Comparison of ENCODE assay signal across 19 cellular contexts in the genomic region with DNA sequence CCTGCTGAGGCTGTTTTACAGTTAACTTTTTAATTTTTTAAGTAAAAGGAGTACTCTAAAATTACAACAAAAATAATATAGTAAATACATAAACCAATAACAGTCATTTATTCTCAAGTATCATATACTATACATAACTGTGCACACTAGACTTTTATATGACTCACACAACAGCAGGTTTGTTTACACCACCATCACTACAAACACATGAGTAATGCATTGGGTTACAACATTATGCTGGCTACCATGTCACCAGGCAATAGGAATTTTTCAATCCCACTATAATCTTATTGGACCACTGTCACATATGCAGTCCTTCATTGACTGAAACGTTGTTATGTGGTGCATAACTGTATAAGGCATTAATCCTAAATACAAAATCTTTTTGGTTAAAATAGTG. TPM values are rescaled to one million over a fixed set of nuclear protein-coding genes. Genes with fewer than 3 reads are reported as not detected.
DNase-seq lines count a peak whose midpoint lies in the region; ATAC-seq and TF ChIP-seq lines count a peak whose summit lies in the region.
"Had no signal": no experiment of that assay in that cellular context is flagged by ENCODE, and none has a peak within 500 bp of the region (broad histone marks: within the 10 kb centered on the region; RNA-seq: fewer than 3 reads in every experiment).

No MANE protein-coding gene starts in this region.

- no peak for TF ChIP-seq POLR2A in breast epithelium (IDR thresholded peaks at IDR 0.05)
- no peak for TF ChIP-seq POLR2A in uterus (IDR thresholded peaks at IDR 0.05)

- H3K27ac ChIP-seq in breast epithelium = no peak overlapping the region
- no peak overlapping the region for H3K27ac ChIP-seq in uterus
- H3K27ac ChIP-seq: gastroesophageal sphincter had no signal

- H3K27me3 Mint-ChIP-seq in MCF 10A (ENCODE audit: insufficient read depth, unreplicated experiment) = no peaks in the 10 kb centered on the region
- H3K27me3 Mint-ChIP-seq: naive B cell had no signal

- H3K27me3 ChIP-seq in breast epithelium (no peaks in the 10 kb centered on the region), uterus (no peaks in the 10 kb centered on the region)
- H3K27me3 ChIP-seq: gastroesophageal sphincter had no signal

- H3K36me3 Mint-ChIP-seq in MCF 10A (ENCODE audit: insufficient read depth, unreplicated experiment) = no peaks in the 10 kb centered on the region

- H3K4me3 ChIP-seq in breast epithelium = no peak overlapping the region
- H3K4me3 ChIP-seq in uterus = no peak overlapping the region
- H3K4me3 ChIP-seq: gastroesophageal sphincter, GM12878 had no signal

- intact Hi-C loops in MCF 10A (cut with micrococcal nuclease) = no loop called here
- intact Hi-C loops in breast epithelium (cut with DNase I; ENCODE audit: low total_unique reads) = no loop called here
- intact Hi-C loops in uterus (cut with DNase I; ENCODE audit: low total_unique reads) = no loop called here

- H3K9me3 Mint-ChIP-seq in MCF 10A (ENCODE audit: unreplicated experiment) = no peaks in the 10 kb centered on the region
- H3K9me3 Mint-ChIP-seq: naive B cell had no signal

- H3K4me1 ChIP-seq in breast epithelium = no peaks in the 10 kb centered on the region
- H3K4me1 ChIP-seq in uterus = no peaks in the 10 kb centered on the region

- no peaks in the 10 kb centered on the region for H3K36me3 ChIP-seq in breast epithelium
- no peaks in the 10 kb centered on the region for H3K36me3 ChIP-seq in uterus

- POLR2A ChIA-PET in MCF 10A (lab: Yijun Ruan, JAX) = no interaction called here

- TF ChIP-seq CTCF in MCF 10A (IDR thresholded peaks at IDR 0.05; ENCODE audit: unreplicated experiment) = no peak
- TF ChIP-seq CTCF in breast epithelium (IDR thresholded peaks at IDR 0.05) = no peak
- TF ChIP-seq CTCF in uterus (IDR thresholded peaks at IDR 0.05) = no peak

- H3K4me1 Mint-ChIP-seq in MCF 10A (ENCODE audit: insufficient read depth, unreplicated experiment) = no peaks in the 10 kb centered on the region

- DNase-seq in MCF 10A (ENCODE audit: unreplicated experiment) (peak; percentile 53), breast epithelium (ENCODE audit: low spot score in 2 of 2) (no peak), SW480 (ENCODE audit: low spot score) (peak; percentile 20), fibroblast of gingiva (ENCODE audit: low read depth) (peak; percentile 61), dermis blood vessel endothelial cell (no peak), uterus (no peak), midbrain (lab: John Stamatoyannopoulos, UW) (no peak)
- DNase-seq: activated CD4-positive, alpha-beta T cell treated with anti-CD3 and anti-CD28 coated beads for 4 hours; activated naive CD4-positive, alpha-beta T cell treated with anti-CD3 and anti-CD28 coated beads, Interleukin-2, amount 50 U/mL, for 16 hours; C1 segment of cervical spinal cord; KBM-7; kidney; naive B cell; NCI-H1092 treated with DMSO at 0.1 percent for 48 hours; NCI-H524 treated with DMSO at 0.1 percent for 48 hours; right cardiac atrium had no signal

- no peak for ATAC-seq in GM18511 (IDR thresholded peaks at IDR 0.05; ENCODE audit: unreplicated experiment)
- ATAC-seq: gastroesophageal sphincter, GM12878, right cardiac atrium had no signal

- H3K9me3 ChIP-seq in breast epithelium = no peaks in the 10 kb centered on the region
- no peaks in the 10 kb centered on the region for H3K9me3 ChIP-seq in uterus
- H3K9me3 ChIP-seq: gastroesophageal sphincter had no signal

- no peak overlapping the region for H3K27ac Mint-ChIP-seq in MCF 10A (ENCODE audit: low read depth, unreplicated experiment)

- H3K4me3 Mint-ChIP-seq in MCF 10A (ENCODE audit: unreplicated experiment) = no peak overlapping the region
- H3K4me3 Mint-ChIP-seq: naive B cell had no signal

- no TSS peak for BruUV-seq in MCF 10A (replicated peaks; lab: Mats Ljungman, UMichigan)

- CTCF ChIA-PET in MCF 10A (lab: Yijun Ruan, JAX) = no interaction called here

RNA-seq across cellular contexts. Expression of a gene that starts 42.5 kb away (rescaled TPM):
- total RNA-seq in MCF 10A (2022) (0.26 TPM in 1 of 2 replicates, not detected in the other), breast epithelium (10 to 100 TPM in 2 of 3 donors, 1 to 10 TPM in 1; 9.3 to 23.9 (median 13.1) TPM), dermis blood vessel endothelial cell (202 and 255 TPM in 2 replicates), uterus (10 to 100 TPM in 2 of 4 donors, 1 to 10 TPM in 2; 2.6 to 42.7 (median 8.6) TPM)

Comparison
In these comparisons a context has a peak if more than half of its experiments do, and no peak if none do; other contexts are left out.
1. DNase-seq: peak in MCF 10A (single experiment), SW480 (single experiment) and fibroblast of gingiva (single experiment); none in breast epithelium (0 of 2), dermis blood vessel endothelial cell (single experiment), uterus (0 of 2) and midbrain (single experiment).